ENCODE assay signal across 8 cellular contexts in the genomic region with DNA sequence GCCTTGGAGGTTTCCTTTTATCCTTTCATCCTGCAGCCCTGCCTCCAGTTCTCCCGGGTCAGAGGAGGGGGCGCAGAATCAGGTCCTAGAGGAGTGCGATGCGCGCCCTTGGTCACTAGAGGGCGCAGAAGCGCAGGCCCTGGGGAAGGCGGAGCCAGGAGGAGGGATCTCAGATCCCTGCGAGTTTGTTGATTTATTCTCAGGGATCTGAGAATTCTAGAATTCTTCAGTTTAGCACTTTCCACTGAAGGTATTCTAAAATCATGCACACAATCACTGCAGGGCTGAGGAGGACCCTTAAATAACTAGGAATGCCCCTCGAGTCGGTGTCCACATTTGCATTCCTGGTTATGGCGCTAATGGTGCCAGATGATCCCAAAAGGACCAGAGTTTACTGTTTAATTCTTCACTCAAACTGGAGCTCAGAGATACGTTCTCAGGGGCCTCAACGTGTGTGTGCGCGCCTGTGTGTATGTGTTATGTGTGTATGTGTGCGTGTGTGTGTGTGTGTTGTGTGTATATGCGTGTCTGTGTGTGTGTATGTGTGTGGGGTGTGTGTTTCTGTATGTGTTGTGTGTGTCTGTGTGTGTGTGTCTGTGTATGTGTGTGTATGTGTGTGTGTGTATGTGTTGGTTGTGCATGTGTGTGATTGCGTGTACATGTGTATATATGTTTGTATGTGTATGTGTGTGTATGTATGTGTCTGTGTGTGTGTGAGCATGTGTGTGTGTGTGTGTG. TPM values are rescaled to one million over a fixed set of nuclear protein-coding genes. Genes with fewer than 3 reads are reported as not detected.
DNase-seq lines count a peak whose midpoint lies in the region; ATAC-seq and TF ChIP-seq lines count a peak whose summit lies in the region.

No MANE protein-coding gene starts in this region.

- POLR2A ChIA-PET in activated CD8-positive, alpha-beta T cell treated with anti-CD3 and anti-CD28 coated beads for 36 hours (lab: Charles Lee): interaction anchor here (0.7 kb wide), 1 partner anchor 24 kb away, joined by 3 read pairs; no protein-coding TSS in a partner anchor

- no peak overlapping the region for H3K27ac Mint-ChIP-seq in activated CD8-positive, alpha-beta T cell treated with anti-CD3 and anti-CD28 coated beads for 36 hours

- intact Hi-C loops in activated CD8-positive, alpha-beta T cell treated with anti-CD3 and anti-CD28 coated beads for 36 hours (cut with micrococcal nuclease): no loop called here
- intact Hi-C loops in mucosa of descending colon (cut with DNase I, micrococcal nuclease): no loop called here

- H3K4me3 ChIP-seq in effector memory CD4-positive, alpha-beta T cell (ENCODE audit: insufficient read depth, low read depth, low read length, poor library complexity, severe bottlenecking): no peak overlapping the region
- no peak overlapping the region for H3K4me3 ChIP-seq in mucosa of descending colon

- no peaks in the 10 kb centered on the region for H3K4me1 ChIP-seq in effector memory CD4-positive, alpha-beta T cell (ENCODE audit: control insufficient read depth, insufficient read depth, low read length, poor library complexity, severe bottlenecking)
- peaks cover 7% of the 10 kb centered on the region for H3K4me1 ChIP-seq in mucosa of descending colon (ENCODE audit: low read depth)

- H3K27ac ChIP-seq in effector memory CD4-positive, alpha-beta T cell (ENCODE audit: insufficient read depth, low read length, poor library complexity, severe bottlenecking): no peak overlapping the region

- CTCF ChIA-PET in activated CD8-positive, alpha-beta T cell treated with anti-CD3 and anti-CD28 coated beads for 36 hours (lab: Charles Lee): interaction anchor here (1.0 to 1.2 kb wide), 2 partner anchors 20 to 71 kb away, joined by 3 to 4 read pairs; no protein-coding TSS in a partner anchor

- ATAC-seq in GM18520 (IDR thresholded peaks at IDR 0.05; ENCODE audit: unreplicated experiment) (peak; percentile 93), HG03039 (IDR thresholded peaks at IDR 0.05; ENCODE audit: unreplicated experiment) (peak; percentile 77), mucosa of descending colon (peak; percentile 96)
- peak; percentile 100 for ATAC-seq in activated CD8-positive, alpha-beta T cell treated with anti-CD3 and anti-CD28 coated beads for 36 hours

- no peaks in the 10 kb centered on the region for H3K9me3 ChIP-seq in effector memory CD4-positive, alpha-beta T cell (ENCODE audit: control insufficient read depth, low read length)
- H3K9me3 ChIP-seq in mucosa of descending colon: no peaks in the 10 kb centered on the region

- no peak overlapping the region for H3K4me3 Mint-ChIP-seq in activated CD8-positive, alpha-beta T cell treated with anti-CD3 and anti-CD28 coated beads for 36 hours

- H3K9me3 Mint-ChIP-seq in activated CD8-positive, alpha-beta T cell treated with anti-CD3 and anti-CD28 coated beads for 36 hours: no peaks in the 10 kb centered on the region

- no peaks in the 10 kb centered on the region for H3K36me3 ChIP-seq in effector memory CD4-positive, alpha-beta T cell (ENCODE audit: control insufficient read depth, insufficient read depth, low read length)
- H3K36me3 ChIP-seq in mucosa of descending colon (ENCODE audit: low read depth): no peaks in the 10 kb centered on the region

- peaks cover 8% of the 10 kb centered on the region for H3K27me3 Mint-ChIP-seq in activated CD8-positive, alpha-beta T cell treated with anti-CD3 and anti-CD28 coated beads for 36 hours

- H3K27me3 ChIP-seq in effector memory CD4-positive, alpha-beta T cell (replicated peaks; ENCODE audit: control insufficient read depth, insufficient read depth, low read length, poor library complexity, severe bottlenecking): no peaks in the 10 kb centered on the region

- peak; percentile 100 for TF ChIP-seq CTCF in AG09319 (IDR thresholded peaks at IDR 0.05; ENCODE audit: low read depth, low read length)
- TF ChIP-seq CTCF in activated CD8-positive, alpha-beta T cell treated with anti-CD3 and anti-CD28 coated beads for 36 hours (IDR thresholded peaks at IDR 0.05): peak; percentile 90
- TF ChIP-seq CTCF in mucosa of descending colon (IDR thresholded peaks at IDR 0.05): peak; percentile 92

- peaks cover 4% of the 10 kb centered on the region for H3K4me1 Mint-ChIP-seq in activated CD8-positive, alpha-beta T cell treated with anti-CD3 and anti-CD28 coated beads for 36 hours (ENCODE audit: low read depth)

- H3K36me3 Mint-ChIP-seq in activated CD8-positive, alpha-beta T cell treated with anti-CD3 and anti-CD28 coated beads for 36 hours (ENCODE audit: low read depth): no peaks in the 10 kb centered on the region

- DNase-seq in AG09319 (ENCODE audit: extremely low read depth, low read depth) (no peak), NCI-H2171 (lab: John Stamatoyannopoulos, UW) (peak; percentile 66), mucosa of descending colon (peak; percentile 61 to 78 (median 65))
- DNase-seq in activated CD8-positive, alpha-beta T cell treated with anti-CD3 and anti-CD28 coated beads for 36 hours: peak; percentile 70
- peak; percentile 32 to 52 (median 35) for DNase-seq in effector memory CD4-positive, alpha-beta T cell
- peak; percentile 80 for DNase-seq in stimulated activated CD8-positive, alpha-beta memory T cell treated with anti-CD3 and anti-CD28 coated beads, Interleukin-4, amount 100 ng/mL, for 48 hours

RNA-seq across cellular contexts. Expression of a gene that starts 6.9 kb away (rescaled TPM):
- 10 to 100 TPM; 60.1 to 67.6 TPM for total RNA-seq in activated CD8-positive, alpha-beta T cell treated with anti-CD3 and anti-CD28 coated beads for 36 hours
- total RNA-seq in mucosa of descending colon: 10 to 100 TPM; 46.7 to 47.1 (median 46.9) TPM
